In the genomic region with DNA sequence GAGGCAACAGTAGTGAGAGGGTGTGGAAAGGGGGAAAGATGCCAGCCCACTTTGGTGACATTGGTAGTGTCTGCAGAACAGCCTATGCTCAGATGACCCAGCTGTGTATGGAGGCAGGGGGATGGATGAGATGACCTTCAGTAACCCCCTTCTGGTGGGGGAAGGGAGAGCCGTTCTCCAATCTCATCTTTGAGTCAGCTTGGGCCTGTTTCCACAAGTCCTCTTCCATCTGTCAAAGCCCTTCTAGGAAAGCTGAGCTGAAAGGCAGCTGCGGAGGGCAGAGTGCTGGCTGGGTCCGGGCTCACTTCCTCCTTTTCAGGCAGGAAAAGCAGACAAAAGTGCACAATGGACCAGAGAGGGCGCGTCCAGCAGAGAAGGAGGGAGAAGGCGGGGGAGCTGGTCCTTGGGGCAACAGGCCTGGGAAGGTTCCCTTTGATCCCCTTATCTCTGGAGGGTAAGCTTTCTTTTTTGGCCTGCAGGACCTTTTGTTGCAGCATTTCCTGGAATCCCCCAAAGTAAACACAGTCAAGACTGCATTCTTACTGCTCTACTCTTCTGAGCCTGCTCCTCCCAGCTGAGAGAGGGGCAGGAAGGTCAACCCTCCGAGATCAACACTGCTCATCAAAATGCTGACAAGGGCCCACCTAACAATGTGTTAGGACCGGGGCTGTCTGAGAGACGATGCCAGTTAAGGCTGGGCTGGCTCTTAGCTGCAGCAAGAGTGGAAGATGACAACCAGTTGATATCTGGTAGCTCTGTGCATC, we compare ENCODE assay signal across 8 cellular contexts. TPM values are rescaled to one million over a fixed set of nuclear protein-coding genes. Genes with fewer than 3 reads are reported as not detected.
DNase-seq lines count a peak whose midpoint lies in the region; ATAC-seq and TF ChIP-seq lines count a peak whose summit lies in the region.

No MANE protein-coding gene starts in this region.

- TF ChIP-seq CTCF in choroid plexus epithelial cell (conservative IDR thresholded peaks at IDR 0.05; ENCODE audit: low read depth, low read length), result no peak
- TF ChIP-seq CTCF in lower lobe of right lung (IDR thresholded peaks at IDR 0.05), result no peak

- H3K4me3 ChIP-seq in choroid plexus epithelial cell (ENCODE audit: low read depth, low read length) (no peak overlapping the region), lower lobe of right lung (peak overlapping the region; percentile 78), urinary bladder (ENCODE audit: low read depth, low read length) (no peak overlapping the region)

- DNase-seq in NCI-H748 (lab: John Stamatoyannopoulos, UW; ENCODE audit: unreplicated experiment) (peak; percentile 5), NCI-H748 treated with DMSO at 0.1 percent for 48 hours (lab: John Stamatoyannopoulos, UW) (no peak), choroid plexus epithelial cell (ENCODE audit: low read depth) (peak; percentile 21), lower lobe of right lung (peak; percentile 82), NCI-H2107 treated with DMSO at 0.1 percent for 48 hours (lab: John Stamatoyannopoulos, UW; ENCODE audit: unreplicated experiment) (no peak)
- DNase-seq in stimulated activated CD4-positive, alpha-beta T cell treated with anti-CD3 and anti-CD28 coated beads, Interleukin-1b, Interleukin-23, amount 100 ng/mL, for 48 hours, result no peak

- H3K27me3 ChIP-seq in lower lobe of right lung (ENCODE audit: low read depth), result no peaks in the 10 kb centered on the region

- H3K36me3 ChIP-seq in lower lobe of right lung (no peaks in the 10 kb centered on the region), urinary bladder (ENCODE audit: insufficient read depth) (no peaks in the 10 kb centered on the region)

- ATAC-seq in lower lobe of right lung, result peak; percentile 72 to 79
- ATAC-seq in GM21528 (IDR thresholded peaks at IDR 0.05; ENCODE audit: low FRiP score, unreplicated experiment), result no peak

- H3K4me1 ChIP-seq in lower lobe of right lung (peaks cover 58% of the 10 kb centered on the region), urinary bladder (ENCODE audit: insufficient read depth) (no peaks in the 10 kb centered on the region)

- intact Hi-C loops in lower lobe of right lung (cut with DNase I), result no loop called here

- H3K27ac ChIP-seq in lower lobe of right lung (peak overlapping the region; percentile 91), urinary bladder (ENCODE audit: low read depth) (peak overlapping the region; percentile 72)

- 52% methylated on average over 9 of the region's 9 CpGs for WGBS in urinary bladder

- no peaks in the 10 kb centered on the region for H3K9me3 ChIP-seq in lower lobe of right lung

RNA-seq across cellular contexts. Expression of gene LRMDA, which starts 1.2 kb away (rescaled TPM):
- total RNA-seq in lower lobe of right lung, result 29.9 TPM
- total RNA-seq in urinary bladder, result 17.7 TPM
- 7.9 TPM for polyA plus RNA-seq in urinary bladder

RNA-seq across cellular contexts. Expression of gene ZNF503, which starts 28.6 kb away (rescaled TPM):
- total RNA-seq in lower lobe of right lung (28.3 TPM), urinary bladder (12.1 TPM)
- polyA plus RNA-seq in urinary bladder, result 31.1 TPM

Comparison
In these comparisons a context has a peak if more than half of its experiments do, and no peak if none do; other contexts are left out.
1. DNase-seq: peak in NCI-H748 (single experiment), choroid plexus epithelial cell (single experiment) and lower lobe of right lung (single experiment); none in NCI-H748 treated with DMSO at 0.1 percent for 48 hours (single experiment), NCI-H2107 treated with DMSO at 0.1 percent for 48 hours (single experiment) and stimulated activated CD4-positive, alpha-beta T cell treated with anti-CD3 and anti-CD28 coated beads, Interleukin-1b, Interleukin-23, amount 100 ng/mL, for 48 hours (single experiment).